9 cellular contexts compared by ENCODE assay signal in the genomic region with DNA sequence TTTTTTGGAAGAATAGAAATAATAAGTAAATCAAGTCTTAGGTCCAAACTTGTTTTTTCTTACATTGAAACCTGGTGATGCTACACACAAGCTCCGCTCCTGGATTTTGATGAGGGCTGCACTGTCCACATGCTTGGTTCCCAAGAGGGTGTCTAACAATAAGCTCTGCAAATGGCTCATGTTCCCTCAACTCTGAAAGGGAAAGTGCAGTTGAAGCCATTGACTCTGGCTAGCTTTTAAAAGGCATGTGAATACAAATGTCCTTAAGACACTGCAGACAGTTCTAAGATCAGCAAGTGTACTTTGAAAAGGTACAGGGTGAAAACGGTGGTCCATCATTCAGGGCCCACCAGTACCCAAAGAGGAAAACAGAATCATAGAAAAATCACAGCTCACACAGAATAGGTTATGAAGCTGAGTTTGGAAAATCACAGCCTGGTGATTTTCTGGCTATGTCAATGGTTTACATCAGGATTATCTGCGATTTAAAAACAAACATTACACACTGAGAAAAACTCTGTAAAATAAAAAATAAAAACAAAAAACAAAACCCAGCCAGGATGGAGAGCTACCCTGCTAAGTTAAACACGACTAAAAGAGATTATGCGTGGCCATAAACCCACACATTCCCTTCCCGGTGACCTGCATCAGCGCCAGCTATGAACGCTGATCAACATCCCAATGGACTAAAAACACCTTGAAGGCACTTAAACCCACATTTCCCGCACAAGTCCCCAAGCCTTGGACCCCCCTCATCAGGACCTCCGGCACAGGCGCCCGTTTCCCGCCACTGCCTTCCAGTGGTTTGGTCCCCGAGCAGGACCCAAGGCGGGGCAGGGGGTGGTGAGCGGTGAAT. TPM values are rescaled to one million over a fixed set of nuclear protein-coding genes. Genes with fewer than 3 reads are reported as not detected.
A peak's percentile ranks its signal among the peaks of the same experiment; 100 is the strongest.
DNase-seq lines count a peak whose midpoint lies in the region; ATAC-seq and TF ChIP-seq lines count a peak whose summit lies in the region.
"Had no signal": no experiment of that assay in that cellular context is flagged by ENCODE, and none has a peak within 500 bp of the region (broad histone marks: within the 10 kb centered on the region; RNA-seq: fewer than 3 reads in every experiment).

No MANE protein-coding gene starts in this region.

- TF ChIP-seq CTCF in CD8-positive, alpha-beta T cell (IDR thresholded peaks at IDR 0.05) = no peak
- no peak for TF ChIP-seq CTCF in KMS-11 (conservative IDR thresholded peaks at IDR 0.05; ENCODE audit: low read depth, low read length)
- TF ChIP-seq CTCF in brain (conservative IDR thresholded peaks at IDR 0.05) = no peak
- TF ChIP-seq CTCF in lung (IDR thresholded peaks at IDR 0.05; ENCODE audit: control extremely low read depth, extremely low read depth) = no peak
- TF ChIP-seq CTCF in upper lobe of right lung (IDR thresholded peaks at IDR 0.05) = no peak
- no peak for TF ChIP-seq CTCF in GM10248 (IDR thresholded peaks at IDR 0.05; ENCODE audit: control extremely low read depth, extremely low read depth, low read depth, missing control alignments)

- peak overlapping the region; percentile 68; the same call in 1 of the 2 replicates for H3K9ac ChIP-seq in KMS-11

- ATAC-seq in CD8-positive, alpha-beta T cell = no peak
- ATAC-seq in lung (ENCODE audit: insufficient read depth, low FRiP score) = no peak
- no peak for ATAC-seq in upper lobe of right lung

- peak overlapping the region; percentile 85 for H2AFZ ChIP-seq in KMS-11 (ENCODE audit: low read depth)

- in situ Hi-C loops in ACHN (cut with HindIII; ENCODE audit: low pct_ligation_motif_present, low pct_unique_long_range_greater_than_20kb, low sequenced_read_pairs) = no loop called here

- POLR2A ChIA-PET in CD8-positive, alpha-beta T cell (lab: Charles Lee) = interaction anchor here (1.1 to 2.3 kb wide), 4 partner anchors 12 to 195 kb away, joined by 3 to 7 read pairs (median 4); partner anchors contain the start of genes ATAD2B and TP53I3
- POLR2A ChIA-PET in GM10248 (lab: Yijun Ruan, JAX) = interaction anchor here (1.0 to 1.8 kb wide), 2 partner anchors 38 to 195 kb away, joined by 4 to 9 read pairs; partner anchors contain the start of genes ATAD2B and TP53I3

- H3K4me3 Mint-ChIP-seq in CD8-positive, alpha-beta T cell = peak overlapping the region; percentile 80
- peak overlapping the region; percentile 77 to 92 (median 84) for H3K4me3 Mint-ChIP-seq in brain

- H3K36me3 ChIP-seq in CD8-positive, alpha-beta T cell (ENCODE audit: insufficient read depth, low read length) = no peaks in the 10 kb centered on the region
- H3K36me3 ChIP-seq in KMS-11 (ENCODE audit: insufficient read depth) (no peaks in the 10 kb centered on the region), lung (ENCODE audit: control insufficient read depth in 2 of 2, insufficient read depth in 2 of 2, low read length in 2 of 2) (no peaks in the 10 kb centered on the region), upper lobe of right lung (no peaks in the 10 kb centered on the region)

- H3K79me2 ChIP-seq in KMS-11 (ENCODE audit: insufficient read depth, low read depth) = no peaks in the 10 kb centered on the region

- peak overlapping the region; percentile 51 for H3K4me3 ChIP-seq in CD8-positive, alpha-beta T cell (ENCODE audit: low read depth, low read length)
- H3K4me3 ChIP-seq in KMS-11 (IDR thresholded peaks at IDR 0.05; ENCODE audit: insufficient read depth, low read depth, low read length) (peak overlapping the region; percentile 79), lung (peak overlapping the region; percentile 81), upper lobe of right lung (peak overlapping the region; percentile 82)

- peak overlapping the region; percentile 28 for H3K27ac ChIP-seq in CD8-positive, alpha-beta T cell (ENCODE audit: low read depth, low read length)
- peak overlapping the region; percentile 70; the same call in 1 of the 2 replicates for H3K27ac ChIP-seq in KMS-11
- H3K27ac ChIP-seq in lung (ENCODE audit: low read depth in 1 of 2, low read length in 1 of 2) = peak overlapping the region; percentile 95 to 97
- peak overlapping the region; percentile 90 for H3K27ac ChIP-seq in upper lobe of right lung

- intact Hi-C loops in CD8-positive, alpha-beta T cell (cut with DNase I, micrococcal nuclease) = loop anchor here in 1 of 2 experiments (5.0 kb wide), 1 partner anchor 40 kb away; the partner anchor contains the start of gene TP53I3
- intact Hi-C loops in upper lobe of right lung (cut with DNase I) = no loop called here

- H3K9me3 ChIP-seq in CD8-positive, alpha-beta T cell (ENCODE audit: low read length) = no peaks in the 10 kb centered on the region
- H3K9me3 ChIP-seq in lung (ENCODE audit: control insufficient read depth in 2 of 2, insufficient read depth in 1 of 2, low read length in 1 of 2) (no peaks in the 10 kb centered on the region), upper lobe of right lung (no peaks in the 10 kb centered on the region)

- no peaks in the 10 kb centered on the region for H3K27me3 Mint-ChIP-seq in CD8-positive, alpha-beta T cell (ENCODE audit: low read depth)
- no peaks in the 10 kb centered on the region for H3K27me3 Mint-ChIP-seq in brain

- DNase-seq in CD8-positive, alpha-beta T cell = no peak
- no peak for DNase-seq in lung (ENCODE audit: low spot score)
- no peak for DNase-seq in upper lobe of right lung
- DNase-seq in ACHN = no peak
- DNase-seq in stimulated activated CD4-positive, alpha-beta T cell treated with anti-CD3 and anti-CD28 coated beads, Interleukin-4, amount 100 ng/mL, for 1 hour = no peak
- DNase-seq in GM10248 (ENCODE audit: extremely low spot score) = no peak

- H3K4me1 ChIP-seq in CD8-positive, alpha-beta T cell (ENCODE audit: insufficient read depth, low read length) = peaks cover 14% of the 10 kb centered on the region
- H3K4me1 ChIP-seq in KMS-11 (ENCODE audit: low read depth, poor library complexity, severe bottlenecking) (peaks cover 20% of the 10 kb centered on the region), lung (ENCODE audit: control insufficient read depth in 2 of 2, insufficient read depth in 2 of 2, low read length in 2 of 2) (peaks cover 0 to 2% of the 10 kb centered on the region in 2 donors), upper lobe of right lung (peaks cover 5% of the 10 kb centered on the region)

- H3K36me3 Mint-ChIP-seq in CD8-positive, alpha-beta T cell = no peaks in the 10 kb centered on the region
- peaks cover 50% of the 10 kb centered on the region for H3K36me3 Mint-ChIP-seq in brain

- H3K4me1 Mint-ChIP-seq in CD8-positive, alpha-beta T cell (ENCODE audit: low read depth) = peaks cover 14% of the 10 kb centered on the region
- peaks cover 32% of the 10 kb centered on the region for H3K4me1 Mint-ChIP-seq in brain

- CTCF ChIA-PET in CD8-positive, alpha-beta T cell (lab: Charles Lee) = interaction anchor here (0.9 to 2.5 kb wide), 2 partner anchors 12 to 38 kb away, joined by 3 to 6 read pairs; partner anchors contain the start of gene TP53I3
- CTCF ChIA-PET in GM10248 (lab: Yijun Ruan, JAX) = interaction anchor here (0.8 to 2.6 kb wide), 11 partner anchors 9 to 298 kb away, joined by 3 to 14 read pairs (median 4); partner anchors contain the start of genes ATAD2B and TP53I3

- no peaks in the 10 kb centered on the region for H3K9me3 Mint-ChIP-seq in CD8-positive, alpha-beta T cell
- peaks cover 3 to 8% (median 4%) of the 10 kb centered on the region in 5 experiments for H3K9me3 Mint-ChIP-seq in brain

- peak overlapping the region; percentile 29 for H3K27ac Mint-ChIP-seq in CD8-positive, alpha-beta T cell
- H3K27ac Mint-ChIP-seq in brain = peak overlapping the region in 4 of 5 experiments; percentile 83 to 93 (median 92)

- H3K4me2 ChIP-seq in KMS-11 = peak overlapping the region; percentile 46; the same call in 1 of the 2 replicates

- H4K20me1 ChIP-seq in KMS-11 (ENCODE audit: insufficient read depth) = no peaks in the 10 kb centered on the region

- WGBS in lung, 2 donors = 9% methylated on average over 16 of the region's 16 CpGs

- H3K27me3 ChIP-seq in CD8-positive, alpha-beta T cell (ENCODE audit: insufficient read depth, low read length) = no peaks in the 10 kb centered on the region
- H3K27me3 ChIP-seq in KMS-11 (ENCODE audit: insufficient read depth, low read depth) (no peaks in the 10 kb centered on the region), lung (ENCODE audit: control insufficient read depth, insufficient read depth) (no peaks in the 10 kb centered on the region), upper lobe of right lung (no peaks in the 10 kb centered on the region)

RNA-seq across cellular contexts. Expression of gene PFN4, which starts 0.6 kb away (rescaled TPM):
- total RNA-seq in CD8-positive, alpha-beta T cell = not detected
- polyA plus RNA-seq in brain (ENCODE audit: insufficient read depth, low read depth, low replicate concordance) (0.59 TPM), lung (under 1 TPM; 0.66 to 0.98 TPM)
- total RNA-seq in lung (1 to 10 TPM in 1 of 2 donors, under 1 TPM in 1; 0.49 to 1.9 TPM), upper lobe of right lung (1.5 TPM)

RNA-seq across cellular contexts. Expression of gene FAM228B, which starts 0.7 kb away (rescaled TPM):
- total RNA-seq in CD8-positive, alpha-beta T cell = 10 to 100 TPM; 16.9 to 17.6 TPM
- polyA plus RNA-seq in brain (ENCODE audit: insufficient read depth, low read depth, low replicate concordance) = 10.9 TPM
- total RNA-seq in lung = 10 to 100 TPM; 20.7 to 35.4 TPM
- polyA plus RNA-seq in lung = 10 to 100 TPM in 1 of 2 donors, 1 to 10 TPM in 1; 5.0 to 23.3 TPM
- 28.4 TPM for total RNA-seq in upper lobe of right lung

RNA-seq across cellular contexts. Expression of gene TP53I3, which starts 38.0 kb away (rescaled TPM):
- under 1 TPM in 1 of 2 experiments, not detected in 1; 0.17 TPM for total RNA-seq in CD8-positive, alpha-beta T cell
- polyA plus RNA-seq in brain (ENCODE audit: insufficient read depth, low read depth, low replicate concordance) (31.7 TPM), lung (10 to 100 TPM; 49.5 to 63.8 TPM)
- total RNA-seq in lung (10 to 100 TPM; 35.7 to 56.3 TPM), upper lobe of right lung (44.3 TPM)

RNA-seq across cellular contexts. Expression of gene SF3B6, which starts 46.5 kb away (rescaled TPM):
- total RNA-seq in CD8-positive, alpha-beta T cell = 10 to 100 TPM; 69.7 to 78.9 TPM
- polyA plus RNA-seq in brain (ENCODE audit: insufficient read depth, low read depth, low replicate concordance) (131 TPM), lung (100 to 1,000 TPM in 1 of 2 donors, 10 to 100 TPM in 1; 97.4 to 124 TPM)
- total RNA-seq in lung (100 to 1,000 TPM in 1 of 2 donors, 10 to 100 TPM in 1; 56.1 to 148 TPM), upper lobe of right lung (55.2 TPM)

RNA-seq across cellular contexts. Expression of gene FAM228A, which starts 52.3 kb away (rescaled TPM):
- not detected for total RNA-seq in CD8-positive, alpha-beta T cell
- polyA plus RNA-seq in brain (ENCODE audit: insufficient read depth, low read depth, low replicate concordance) = 0.34 TPM
- total RNA-seq in lung = 1 to 10 TPM in 1 of 2 donors, under 1 TPM in 1; 0.80 to 3.9 TPM
- 1 to 10 TPM in 1 of 2 donors, under 1 TPM in 1; 0.46 to 1.8 TPM for polyA plus RNA-seq in lung
- 0.64 TPM for total RNA-seq in upper lobe of right lung
- total RNA-seq: NCI-H460 had no signal

Comparison
In these comparisons a context has a peak if more than half of its experiments do, and no peak if none do; other contexts are left out.
1. H3K27ac ChIP-seq: peak in every context shown above with its lines; median percentile 96 in lung; 90 in upper lobe of right lung; 70 in KMS-11; 28 in CD8-positive, alpha-beta T cell.
2. RNA of gene TP53I3, which starts 38.0 kb away (total RNA-seq): 35.7 to 56.3 TPM in lung and 44.3 TPM in upper lobe of right lung (single experiment); 0.17 TPM in CD8-positive, alpha-beta T cell; every median in the first group is over 10 times any median in the second.
3. Peak in every context shown above with its lines, with median percentiles within 50 percentile points of each other: H3K4me3 ChIP-seq.